2 cellular contexts compared by ENCODE assay signal in genomic region chrX:39749728-39750127, GRCh38.
TF ChIP-seq lines count a peak whose summit lies in the region.

No MANE protein-coding gene starts in this region.

TF ChIP-seq in IMR-90, 13 proteins besides CTCF, POLR2A, EP300 and RAD21:
- TF ChIP-seq SMC3 (IDR thresholded peaks at IDR 0.05; ENCODE audit: low read depth, low read length) (no peak), USF2 (IDR thresholded peaks at IDR 0.05; ENCODE audit: low read depth, low read length) (peak; percentile 66)
TF ChIP-seq in IMR-90: peak in this region for 1.

TF ChIP-seq in SK-N-SH, 30 proteins besides CTCF, POLR2A, EP300 and RAD21:
- TF ChIP-seq REST (IDR thresholded peaks at IDR 0.05; ENCODE audit: low read depth, low read length) (no peak), USF2 (IDR thresholded peaks at IDR 0.05; ENCODE audit: borderline replicate concordance, low read depth, low read length) (no peak), CHD2 (IDR thresholded peaks at IDR 0.05; ENCODE audit: low read length, partially characterized antibody) (no peak), POLR2AphosphoS5 (IDR thresholded peaks at IDR 0.05; ENCODE audit: low read depth, low read length) (no peak), YY1 (IDR thresholded peaks at IDR 0.05; ENCODE audit: low read depth) (no peak), USF1 (IDR thresholded peaks at IDR 0.05; ENCODE audit: borderline replicate concordance, low read depth) (peak; percentile 70; the same call in 1 of the 2 replicates), NRF1 (IDR thresholded peaks at IDR 0.05; ENCODE audit: low read depth, low read length) (no peak)
TF ChIP-seq in SK-N-SH: peak in this region for 1.
